In genomic region chr1:183569141-183569540, GRCh38 we compare ENCODE assay signal across 12 cellular contexts. TPM values are rescaled to one million over a fixed set of nuclear protein-coding genes. Genes with fewer than 3 reads are reported as not detected.
DNase-seq lines count a peak whose midpoint lies in the region; ATAC-seq and TF ChIP-seq lines count a peak whose summit lies in the region.
"Had no signal": no experiment of that assay in that cellular context is flagged by ENCODE, and none has a peak within 500 bp of the region (broad histone marks: within the 10 kb centered on the region; RNA-seq: fewer than 3 reads in every experiment).

No MANE protein-coding gene starts in this region.

- peaks cover 5 to 18% (median 10%) of the 10 kb centered on the region in 4 donors for H3K4me1 ChIP-seq in esophagus muscularis mucosa
- H3K4me1 ChIP-seq in CD8-positive, alpha-beta memory T cell (ENCODE audit: insufficient read depth, low read length), result no peaks in the 10 kb centered on the region

- H3K36me3 Mint-ChIP-seq in CD8-positive, alpha-beta memory T cell, result peaks cover 0 to 3% (median 0%) of the 10 kb centered on the region in 3 donors
- H3K36me3 Mint-ChIP-seq: natural killer cell treated with Interleukin-12 subunit alpha and Interleukin-12 subunit beta and Interleukin-15 and Interleukin-18, amount 100 ng/mL, for 72 hours had no signal

- intact Hi-C loops in esophagus muscularis mucosa (cut with DNase I), result no loop called here

- H3K9me3 ChIP-seq in esophagus muscularis mucosa, result no peaks in the 10 kb centered on the region
- H3K9me3 ChIP-seq in CD8-positive, alpha-beta memory T cell (ENCODE audit: low read length), result no peaks in the 10 kb centered on the region

- TF ChIP-seq CTCF in RWPE1 (conservative IDR thresholded peaks at IDR 0.05; ENCODE audit: low read depth) (no peak), esophagus muscularis mucosa (IDR thresholded peaks at IDR 0.05) (no peak)

- TF ChIP-seq EP300 in esophagus muscularis mucosa (IDR thresholded peaks at IDR 0.05), result no peak

- no peak overlapping the region for H3K27ac ChIP-seq in RWPE1
- peak overlapping the region in 1 of 4 donors; percentile 34 for H3K27ac ChIP-seq in esophagus muscularis mucosa (replicated peaks in 1 of 4)
- H3K27ac ChIP-seq in CD8-positive, alpha-beta memory T cell (ENCODE audit: low read depth, low read length), result no peak overlapping the region

- no peaks in the 10 kb centered on the region for H3K9me3 Mint-ChIP-seq in CD8-positive, alpha-beta memory T cell
- H3K9me3 Mint-ChIP-seq: natural killer cell treated with Interleukin-12 subunit alpha and Interleukin-12 subunit beta and Interleukin-15 and Interleukin-18, amount 100 ng/mL, for 72 hours had no signal

- peaks cover 0 to 11% (median 6%) of the 10 kb centered on the region in 3 donors for H3K4me1 Mint-ChIP-seq in CD8-positive, alpha-beta memory T cell

- no peak overlapping the region for H3K27ac Mint-ChIP-seq in CD8-positive, alpha-beta memory T cell

- H3K4me3 ChIP-seq in esophagus muscularis mucosa, result no peak overlapping the region
- no peak overlapping the region for H3K4me3 ChIP-seq in CD8-positive, alpha-beta memory T cell (ENCODE audit: low read length)
- H3K4me3 ChIP-seq: skin epidermis had no signal

- no peaks in the 10 kb centered on the region for H3K36me3 ChIP-seq in esophagus muscularis mucosa
- H3K36me3 ChIP-seq in CD8-positive, alpha-beta memory T cell (ENCODE audit: insufficient read depth, low read length), result no peaks in the 10 kb centered on the region

- POLR2A ChIA-PET in RWPE1 (lab: Yijun Ruan, JAX; ENCODE audit: low non-redundant PET), result no interaction called here
- POLR2A ChIA-PET in CD8-positive, alpha-beta memory T cell (lab: Charles Lee), result no interaction called here

- no peaks in the 10 kb centered on the region for H3K27me3 ChIP-seq in esophagus muscularis mucosa
- H3K27me3 ChIP-seq in CD8-positive, alpha-beta memory T cell (ENCODE audit: insufficient read depth, low read length, poor library complexity, severe bottlenecking), result no peaks in the 10 kb centered on the region

- H3K27me3 Mint-ChIP-seq in CD8-positive, alpha-beta memory T cell, result peaks cover 4% of the 10 kb centered on the region in 2 donors

- DNase-seq in A172 (ENCODE audit: low spot score) (peak; percentile 52), CD1c-positive myeloid dendritic cell (ENCODE audit: extremely low spot score) (peak; percentile 31), RWPE1 (ENCODE audit: low spot score) (peak; percentile 43), iris pigment epithelial cell (ENCODE audit: low read depth) (peak; percentile 43), esophagus muscularis mucosa (ENCODE audit: extremely low spot score) (no peak), NCI-H1930 (lab: John Stamatoyannopoulos, UW) (no peak)
- no peak for DNase-seq in CD8-positive, alpha-beta memory T cell
- DNase-seq: COR-L47 had no signal

- CTCF ChIA-PET in RWPE1 (lab: Yijun Ruan, JAX), result interaction anchor here (0.5 to 0.7 kb wide), 2 partner anchors 15 to 47 kb away, joined by 3 read pairs; no protein-coding TSS in a partner anchor
- CTCF ChIA-PET in CD8-positive, alpha-beta memory T cell (lab: Charles Lee), result interaction anchor here (0.9 kb wide), 1 partner anchor 98 kb away, joined by 3 read pairs; no protein-coding TSS in a partner anchor

- 68% methylated on average over 4 of the region's 4 CpGs for WGBS in esophagus muscularis mucosa

- no peak for ATAC-seq in HG03565 (IDR thresholded peaks at IDR 0.05; ENCODE audit: unreplicated experiment)
- ATAC-seq: esophagus mucosa; natural killer cell treated with Interleukin-12 subunit alpha and Interleukin-12 subunit beta and Interleukin-15 and Interleukin-18, amount 100 ng/mL, for 72 hours had no signal

- no peak for TF ChIP-seq POLR2A in esophagus muscularis mucosa (IDR thresholded peaks at IDR 0.05; ENCODE audit: low read depth)

- H3K4me3 Mint-ChIP-seq in CD8-positive, alpha-beta memory T cell, result no peak overlapping the region
- H3K4me3 Mint-ChIP-seq: natural killer cell treated with Interleukin-12 subunit alpha and Interleukin-12 subunit beta and Interleukin-15 and Interleukin-18, amount 100 ng/mL, for 72 hours had no signal

RNA-seq across cellular contexts. Expression of gene NCF2, which starts 21.1 kb away (rescaled TPM):
- total RNA-seq in A172 (2014; rRNA removed; shearing (Covaris generic)), result 2.7 and 5.8 TPM in 2 replicates
- total RNA-seq in esophagus muscularis mucosa, result 10 to 100 TPM in 1 of 4 donors, 1 to 10 TPM in 3; 5.2 to 26.0 (median 9.5) TPM
- total RNA-seq in CD8-positive, alpha-beta memory T cell, result 1 to 10 TPM; 3.6 to 4.6 TPM
- 0.30 TPM for polyA plus RNA-seq in CD8-positive, alpha-beta memory T cell

Comparison
In these comparisons a context has a peak if more than half of its experiments do, and no peak if none do; other contexts are left out.
1. DNase-seq: peak in A172 (single experiment), CD1c-positive myeloid dendritic cell (single experiment), RWPE1 (single experiment) and iris pigment epithelial cell (single experiment); none in esophagus muscularis mucosa (single experiment), NCI-H1930 (0 of 2) and CD8-positive, alpha-beta memory T cell (0 of 5).